In the genomic region with DNA sequence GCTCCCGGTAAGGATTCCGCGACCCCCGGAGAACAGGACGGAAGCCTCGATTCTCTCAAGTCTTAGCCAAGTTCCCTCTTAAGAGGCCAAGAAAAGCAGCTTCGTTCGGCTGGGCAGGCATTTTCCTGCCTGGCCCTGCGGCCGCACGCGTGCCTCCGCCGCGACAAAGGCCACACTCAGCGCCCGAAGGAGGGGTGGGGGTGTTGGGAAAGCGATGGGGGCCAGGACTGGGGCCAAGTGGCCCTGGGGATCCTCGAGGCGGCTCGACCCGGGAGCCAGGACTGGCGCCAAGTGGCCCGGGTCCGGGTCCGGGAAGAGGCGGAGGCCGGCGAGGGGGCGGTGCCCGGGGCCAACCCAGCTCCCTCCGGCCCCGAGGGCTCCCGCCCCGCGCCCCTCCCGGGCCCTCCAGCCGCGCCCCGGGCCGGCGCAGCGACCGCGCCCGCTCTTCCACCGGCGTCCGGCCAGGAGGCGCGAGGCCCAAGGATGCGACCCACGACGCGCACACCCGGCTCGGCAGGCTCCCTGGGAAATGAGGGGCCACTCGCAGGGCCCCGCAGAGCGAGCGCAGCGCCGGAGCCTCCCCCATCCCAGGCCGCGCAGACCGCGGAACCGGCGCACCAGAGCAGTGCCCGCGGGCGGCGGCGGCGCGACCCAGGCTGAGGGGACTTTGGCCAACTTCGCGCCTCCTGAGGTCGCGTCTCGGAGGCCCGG, we compare ENCODE assay signal across 8 cellular contexts. TPM values are rescaled to one million over a fixed set of nuclear protein-coding genes. Genes with fewer than 3 reads are reported as not detected.
DNase-seq lines count a peak whose midpoint lies in the region; ATAC-seq and FAIRE-seq lines count a peak whose summit lies in the region.

No MANE protein-coding gene starts in this region.

- no peaks in the 10 kb centered on the region for H3K36me3 ChIP-seq in MG63
- H3K36me3 ChIP-seq in duodenal mucosa (ENCODE audit: control insufficient read depth in 1 of 2, insufficient read depth in 2 of 2, low read length in 2 of 2): no peaks in the 10 kb centered on the region
- no peaks in the 10 kb centered on the region for H3K36me3 ChIP-seq in muscle layer of colon (ENCODE audit: insufficient read depth, low read length)

- no peak for FAIRE-seq in HTR-8/SVneo (lab: Jason Lieb, UNC)

- H3K27me3 ChIP-seq in MG63: no peaks in the 10 kb centered on the region
- H3K27me3 ChIP-seq in duodenal mucosa (ENCODE audit: control insufficient read depth in 1 of 2, insufficient read depth in 2 of 2, low read length in 2 of 2): no peaks in the 10 kb centered on the region
- no peaks in the 10 kb centered on the region for H3K27me3 ChIP-seq in muscle layer of colon (ENCODE audit: control insufficient read depth in 1 of 2, insufficient read depth in 2 of 2, low read length in 2 of 2)

- peak; percentile 4 for ATAC-seq in GM19372 (IDR thresholded peaks at IDR 0.05; ENCODE audit: low read depth, unreplicated experiment)

- H3K9ac ChIP-seq in duodenal mucosa (ENCODE audit: low read depth in 1 of 2, low read length in 2 of 2) (peak overlapping the region; percentile 58 to 83), muscle layer of colon (ENCODE audit: low read length) (no peak overlapping the region)

- DNase-seq in AG08396 (ENCODE audit: low spot score): peak; percentile 43
- peak; percentile 60 for DNase-seq in MG63
- DNase-seq in effector CD4-positive, alpha-beta T cell: no peak
- DNase-seq in cerebellum (ENCODE audit: low spot score): no peak
- no peak for DNase-seq in HTR-8/SVneo (ENCODE audit: insufficient read length, low spot score)

- H3K4me1 ChIP-seq in duodenal mucosa (ENCODE audit: control insufficient read depth in 1 of 2, insufficient read depth in 2 of 2, low read length in 2 of 2) (peaks cover 29 to 34% of the 10 kb centered on the region in 2 donors), muscle layer of colon (ENCODE audit: insufficient read depth, low read length) (peaks cover 24% of the 10 kb centered on the region)

- peak overlapping the region; percentile 81 for H3K27ac ChIP-seq in duodenal mucosa (ENCODE audit: low read depth, low read length)
- peak overlapping the region; percentile 72 for H3K27ac ChIP-seq in muscle layer of colon (ENCODE audit: low read depth, low read length)

- H3K4me3 ChIP-seq in MG63 (peak overlapping the region; percentile 69), duodenal mucosa (ENCODE audit: low read depth in 1 of 2, low read length in 2 of 2) (peak overlapping the region; percentile 80 to 81), muscle layer of colon (ENCODE audit: low read depth in 1 of 2, low read length in 2 of 2) (peak overlapping the region; percentile 45 to 52)

- H3K9me3 ChIP-seq in MG63 (no peaks in the 10 kb centered on the region), duodenal mucosa (ENCODE audit: control insufficient read depth in 1 of 2, low read length in 2 of 2) (no peaks in the 10 kb centered on the region), muscle layer of colon (ENCODE audit: low read length) (no peaks in the 10 kb centered on the region)

RNA-seq across cellular contexts. Expression of a gene that starts 0.8 kb away (rescaled TPM):
- 17.3 and 22.8 TPM in 2 replicates for total RNA-seq in MG63 (2014; rRNA removed; shearing (Covaris generic); ENCODE audit: low replicate concordance)
- total RNA-seq in cerebellum: 16.5 TPM

RNA-seq across cellular contexts. Expression of a gene that starts 33.9 kb away (rescaled TPM):
- 7.8 and 18.6 TPM in 2 replicates for total RNA-seq in MG63 (2014; rRNA removed; shearing (Covaris generic); ENCODE audit: low replicate concordance)
- 20.0 TPM for total RNA-seq in cerebellum

Comparison
In these comparisons a context has a peak if more than half of its experiments do, and no peak if none do; other contexts are left out.
1. DNase-seq: peak in AG08396 (single experiment) and MG63 (single experiment); none in effector CD4-positive, alpha-beta T cell (single experiment), cerebellum (single experiment) and HTR-8/SVneo (single experiment).
2. Peak in every context shown above with its lines, with median percentiles within 50 percentile points of each other: H3K4me3 ChIP-seq.